In the genomic region with DNA sequence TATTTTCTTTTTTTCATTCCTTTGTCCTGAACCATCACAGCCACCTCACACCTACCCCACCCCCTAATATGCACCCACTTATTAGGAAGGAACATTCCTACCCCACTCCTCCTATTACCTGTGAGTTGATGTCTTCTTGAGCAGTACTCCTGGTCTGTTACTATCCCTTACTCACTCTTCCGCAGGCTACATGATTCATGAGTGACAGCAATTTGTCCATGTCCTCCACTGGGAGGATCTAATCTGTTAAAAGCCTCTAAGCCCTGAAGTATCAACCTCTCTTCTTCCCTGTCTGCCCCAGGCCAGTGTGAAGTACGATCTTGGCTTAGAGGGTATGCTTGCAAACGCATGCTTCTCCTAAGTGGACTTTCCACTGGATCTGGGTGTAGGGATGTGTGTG, we compare ENCODE assay signal across 18 cellular contexts.
DNase-seq lines count a peak whose midpoint lies in the region; ATAC-seq and TF ChIP-seq lines count a peak whose summit lies in the region.
"Had no signal": no experiment of that assay in that cellular context is flagged by ENCODE, and none has a peak within 500 bp of the region (broad histone marks: within the 10 kb centered on the region; RNA-seq: fewer than 3 reads in every experiment).

No MANE protein-coding gene starts in this region.

- H3K4me1 Mint-ChIP-seq in T-helper 2 cell treated with Interferon-gamma antibody and Interleukin-4, amounts not matched to agents 5 μg/mL and 100 μg/mL, for 36 hours (ENCODE audit: low read depth) = peaks cover 18% of the 10 kb centered on the region
- peaks cover 20% of the 10 kb centered on the region for H3K4me1 Mint-ChIP-seq in activated naive CD8-positive, alpha-beta T cell treated with anti-CD3 and anti-CD28 coated beads, Interleukin-2, amount 10 ng/mL, durations not matched to agents 7 days and 5 days
- H3K4me1 Mint-ChIP-seq in activated naive CD8-positive, alpha-beta T cell treated with anti-CD3 and anti-CD28 coated beads for 36 hours = peaks cover 14% of the 10 kb centered on the region

- H3K9me3 Mint-ChIP-seq in T-helper 2 cell treated with Interferon-gamma antibody and Interleukin-4, amounts not matched to agents 5 μg/mL and 100 μg/mL, for 36 hours = peaks cover 17% of the 10 kb centered on the region
- H3K9me3 Mint-ChIP-seq in activated naive CD8-positive, alpha-beta T cell treated with anti-CD3 and anti-CD28 coated beads, Interleukin-2, amount 10 ng/mL, durations not matched to agents 7 days and 5 days = peaks cover 5% of the 10 kb centered on the region
- H3K9me3 Mint-ChIP-seq in activated naive CD8-positive, alpha-beta T cell treated with anti-CD3 and anti-CD28 coated beads for 36 hours = no peaks in the 10 kb centered on the region
- H3K9me3 Mint-ChIP-seq: CD4-positive, alpha-beta T cell; HFFc6 had no signal

- H3K36me3 Mint-ChIP-seq in T-helper 2 cell treated with Interferon-gamma antibody and Interleukin-4, amounts not matched to agents 5 μg/mL and 100 μg/mL, for 36 hours (ENCODE audit: low read depth) = peaks cover 7% of the 10 kb centered on the region
- peaks cover 13% of the 10 kb centered on the region for H3K36me3 Mint-ChIP-seq in activated naive CD8-positive, alpha-beta T cell treated with anti-CD3 and anti-CD28 coated beads, Interleukin-2, amount 10 ng/mL, durations not matched to agents 7 days and 5 days
- H3K36me3 Mint-ChIP-seq in activated naive CD8-positive, alpha-beta T cell treated with anti-CD3 and anti-CD28 coated beads for 36 hours = no peaks in the 10 kb centered on the region

- DNase-seq in T-helper 2 cell treated with Interferon-gamma antibody and Interleukin-4, amounts not matched to agents 5 μg/mL and 100 μg/mL, for 36 hours (ENCODE audit: low spot score) = no peak
- no peak for DNase-seq in T-helper 2 cell
- DNase-seq in activated naive CD8-positive, alpha-beta T cell treated with anti-CD3 and anti-CD28 coated beads, Interleukin-2, amount 10 ng/mL, durations not matched to agents 7 days and 5 days = no peak
- DNase-seq in activated naive CD8-positive, alpha-beta T cell treated with anti-CD3 and anti-CD28 coated beads for 36 hours = no peak
- peak; percentile 35 for DNase-seq in epithelial cell of esophagus (ENCODE audit: low read depth)
- DNase-seq in activated CD8-positive, alpha-beta memory T cell treated with anti-CD3 and anti-CD28 coated beads, Interleukin-2, amount 50 U/mL, for 48 hours = no peak
- no peak for DNase-seq in mucosa of descending colon
- DNase-seq: AML-193; Caco-2; CD4-positive, alpha-beta T cell; DMS153; DMS79; GF-D8; GOT3; H7; HFFc6 had no signal

- H3K4me3 ChIP-seq in epithelial cell of esophagus (ENCODE audit: low read length) (no peak overlapping the region), mucosa of descending colon (no peak overlapping the region)
- H3K4me3 ChIP-seq: A549 had no signal

- intact Hi-C loops in mucosa of descending colon (cut with DNase I, micrococcal nuclease) = no loop called here

- H3K27me3 Mint-ChIP-seq in T-helper 2 cell treated with Interferon-gamma antibody and Interleukin-4, amounts not matched to agents 5 μg/mL and 100 μg/mL, for 36 hours (ENCODE audit: low read depth) = no peaks in the 10 kb centered on the region
- H3K27me3 Mint-ChIP-seq in activated naive CD8-positive, alpha-beta T cell treated with anti-CD3 and anti-CD28 coated beads, Interleukin-2, amount 10 ng/mL, durations not matched to agents 7 days and 5 days = no peaks in the 10 kb centered on the region
- no peaks in the 10 kb centered on the region for H3K27me3 Mint-ChIP-seq in activated naive CD8-positive, alpha-beta T cell treated with anti-CD3 and anti-CD28 coated beads for 36 hours
- H3K27me3 Mint-ChIP-seq: CD4-positive, alpha-beta T cell had no signal

- H3K4me1 ChIP-seq in mucosa of descending colon (ENCODE audit: low read depth) = no peaks in the 10 kb centered on the region
- H3K4me1 ChIP-seq: Caco-2 had no signal

- no peaks in the 10 kb centered on the region for H3K36me3 ChIP-seq in mucosa of descending colon (ENCODE audit: low read depth)

- H3K9me3 ChIP-seq in mucosa of descending colon = no peaks in the 10 kb centered on the region
- H3K9me3 ChIP-seq: A549, Caco-2 had no signal

- TF ChIP-seq CTCF in epithelial cell of esophagus (IDR thresholded peaks at IDR 0.05; ENCODE audit: insufficient read depth, low read depth, low read length, missing control alignments) (no peak), mucosa of descending colon (IDR thresholded peaks at IDR 0.05) (no peak)

- H3K27ac Mint-ChIP-seq in T-helper 2 cell treated with Interferon-gamma antibody and Interleukin-4, amounts not matched to agents 5 μg/mL and 100 μg/mL, for 36 hours = peak overlapping the region; percentile 82
- peak overlapping the region; percentile 83 for H3K27ac Mint-ChIP-seq in activated naive CD8-positive, alpha-beta T cell treated with anti-CD3 and anti-CD28 coated beads, Interleukin-2, amount 10 ng/mL, durations not matched to agents 7 days and 5 days
- H3K27ac Mint-ChIP-seq in activated naive CD8-positive, alpha-beta T cell treated with anti-CD3 and anti-CD28 coated beads for 36 hours = no peak overlapping the region
- H3K27ac Mint-ChIP-seq: CD4-positive, alpha-beta T cell; HFFc6 had no signal

- POLR2A ChIA-PET in activated naive CD8-positive, alpha-beta T cell treated with anti-CD3 and anti-CD28 coated beads, Interleukin-2, amount 10 ng/mL, durations not matched to agents 7 days and 5 days (lab: Charles Lee) = no interaction called here

- no peak overlapping the region for H3K4me3 Mint-ChIP-seq in T-helper 2 cell treated with Interferon-gamma antibody and Interleukin-4, amounts not matched to agents 5 μg/mL and 100 μg/mL, for 36 hours
- no peak overlapping the region for H3K4me3 Mint-ChIP-seq in activated naive CD8-positive, alpha-beta T cell treated with anti-CD3 and anti-CD28 coated beads, Interleukin-2, amount 10 ng/mL, durations not matched to agents 7 days and 5 days
- H3K4me3 Mint-ChIP-seq in activated naive CD8-positive, alpha-beta T cell treated with anti-CD3 and anti-CD28 coated beads for 36 hours = no peak overlapping the region
- H3K4me3 Mint-ChIP-seq: CD4-positive, alpha-beta T cell; HFFc6 had no signal

- ATAC-seq in activated naive CD8-positive, alpha-beta T cell treated with anti-CD3 and anti-CD28 coated beads, Interleukin-2, amount 10 ng/mL, durations not matched to agents 7 days and 5 days (ENCODE audit: low read depth) = no peak
- ATAC-seq in mucosa of descending colon = no peak
- ATAC-seq: A549, HCT116 had no signal
